In genomic region chr10:27709304-27709703, GRCh38 we compare ENCODE assay signal across 35 cellular contexts. TPM values are rescaled to one million over a fixed set of nuclear protein-coding genes. Genes with fewer than 3 reads are reported as not detected.
"Had no signal": no experiment of that assay in that cellular context is flagged by ENCODE, and none has a peak within 500 bp of the region (broad histone marks: within the 10 kb centered on the region; RNA-seq: fewer than 3 reads in every experiment).

No MANE protein-coding gene starts in this region.

- H3K27ac ChIP-seq: adrenal gland, body of pancreas, esophagus squamous epithelium, gastroesophageal sphincter, heart right ventricle, WERI-Rb-1 had no signal

- ATAC-seq: activated CD4-positive, CD25-positive, alpha-beta regulatory T cell treated with anti-CD3 and anti-CD28 coated beads, Interleukin-2, amount 50 U/mL, for 24 hours; activated CD8-positive, alpha-beta T cell treated with anti-CD3 and anti-CD28 coated beads for 36 hours; activated naive CD8-positive, alpha-beta T cell treated with anti-CD3 and anti-CD28 coated beads, Interleukin-2, amount 50 U/mL, for 24 hours; body of pancreas; gastroesophageal sphincter; heart right ventricle; T-helper 17 cell had no signal

- H3K9me3 ChIP-seq: adrenal gland, body of pancreas, esophagus squamous epithelium, gastroesophageal sphincter, heart right ventricle had no signal

- H3K27me3 ChIP-seq: adrenal gland, body of pancreas, esophagus squamous epithelium, gastroesophageal sphincter, heart right ventricle had no signal

- H3K4me1 ChIP-seq: adrenal gland, body of pancreas, esophagus squamous epithelium had no signal

- H3K36me3 ChIP-seq: adrenal gland, esophagus squamous epithelium, gastroesophageal sphincter, heart right ventricle, WERI-Rb-1 had no signal

- FAIRE-seq: colon, endometrium, endothelial cell of umbilical vein had no signal

- H3K4me3 ChIP-seq: adrenal gland, body of pancreas, esophagus squamous epithelium, gastroesophageal sphincter, heart right ventricle had no signal

- DNase-seq: activated B cell treated with CpG ODN at 0.5 μM for 24 hours; activated CD4-positive, alpha-beta T cell treated with anti-CD3 and anti-CD28 coated beads for 48 hours; activated CD4-positive, alpha-beta T cell treated with anti-CD3 and anti-CD28 coated beads, Interleukin-2, amount 50 U/mL, for 1 hour; activated CD4-positive, alpha-beta T cell treated with anti-CD3 and anti-CD28 coated beads, Interleukin-2, amount 50 U/mL, for 48 hours; activated CD8-positive, alpha-beta memory T cell treated with anti-CD3 and anti-CD28 coated beads for 24 hours; activated CD8-positive, alpha-beta T cell treated with anti-CD3 and anti-CD28 coated beads for 36 hours; activated effector memory CD4-positive, alpha-beta T cell treated with anti-CD3 and anti-CD28 coated beads, Interleukin-2, amount 50 U/mL, for 16 hours; activated naive CD4-positive, alpha-beta T cell treated with anti-CD3 and anti-CD28 coated beads for 36 hours; activated naive CD8-positive, alpha-beta T cell treated with anti-CD3 and anti-CD28 coated beads for 36 hours; activated naive CD8-positive, alpha-beta T cell treated with anti-CD3 and anti-CD28 coated beads, Interleukin-2, amount 50 U/mL, for 24 hours; activated T-cell treated with anti-CD3 and anti-CD28 coated beads, Interleukin-2, amount 50 U/mL, for 48 hours; adrenal gland; amygdala; aorta; body of pancreas; caudate nucleus; cortex of kidney; dermis blood vessel endothelial cell; effector CD4-positive, alpha-beta T cell; erythroblast; esophagus squamous epithelium; foreskin melanocyte; heart right ventricle; T-helper 1 cell; T-helper 17 cell; T1000; WERI-Rb-1 had no signal

RNA-seq across cellular contexts. Expression of gene MKX, which starts 36.3 kb away (rescaled TPM):
- total RNA-seq: activated B cell treated with CpG ODN at 0.5 μM for 24 hours; activated T-helper 1 cell treated with anti-CD3 and anti-CD28 coated beads, Interleukin-12 subunit alpha, Interleukin-12 subunit beta, Interleukin-2, Interleukin-4 antibody, amounts not matched to agents 30 ng/mL and 10 ng/mL and 1 ng/mL, durations not matched to agents 14 hours and 24 hours and 36 hours; activated T-helper 2 cell treated with anti-CD3 and anti-CD28 coated beads, Interferon-gamma antibody, Interleukin-2, Interleukin-4, amounts not matched to agents 10 μg/mL and 5 μg/mL and 100 μg/mL, durations not matched to agents 14 hours and 24 hours and 36 hours; dermis blood vessel endothelial cell; endothelial cell of umbilical vein; glomerular endothelial cell; T-helper 17 cell had no signal
- polyA plus RNA-seq: endothelial cell of umbilical vein had no signal
